Comparison of ENCODE assay signal across 1 cellular context in genomic region chr12:130776857-130777339, GRCh38.
A peak's percentile ranks its signal among the peaks of the same experiment; 100 is the strongest.
TF ChIP-seq lines count a peak whose summit lies in the region.

No MANE protein-coding gene starts in this region.

TF ChIP-seq in HepG2, 621 proteins besides CTCF, POLR2A, EP300 and RAD21 (continued from another document):
- TF ChIP-seq ZBTB14 (CRISPR knock-in tag; IDR thresholded peaks at IDR 0.05): 0 out of 2 replicates have a peak, but pooled peaks have one; percentile 8
